1 cellular context compared by ENCODE assay signal in the genomic region with DNA sequence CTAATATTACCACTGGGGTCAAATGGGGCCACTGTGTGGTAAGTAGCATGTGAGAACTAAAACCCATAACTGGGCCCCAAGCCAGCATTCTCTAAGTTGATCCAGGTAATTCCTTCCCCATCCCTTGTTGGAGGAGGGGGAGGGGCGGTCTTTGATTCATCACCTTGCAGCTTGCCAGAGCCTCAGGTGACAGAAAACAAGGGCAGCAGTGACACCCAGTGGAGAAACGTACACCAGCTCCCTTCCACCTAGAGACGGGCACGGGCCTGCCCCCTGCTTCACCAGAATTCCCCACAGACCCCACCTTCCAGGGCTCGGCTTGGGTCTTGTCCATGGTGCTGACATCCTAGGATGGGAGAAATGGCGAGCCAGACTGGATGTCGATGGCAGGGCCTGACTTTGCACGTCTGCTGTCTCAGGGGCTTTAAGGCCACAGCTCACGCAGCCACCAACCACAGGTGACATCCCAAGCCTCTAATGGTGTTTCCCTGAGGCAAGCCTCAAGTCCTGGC.
A peak's percentile ranks its signal among the peaks of the same experiment; 100 is the strongest.
TF ChIP-seq lines count a peak whose summit lies in the region.

No MANE protein-coding gene starts in this region.

TF ChIP-seq in WTC11, 78 proteins besides CTCF, POLR2A, EP300 and RAD21 (continued from another document):
- TF ChIP-seq PREB (CRISPR knock-in tag; IDR thresholded peaks at IDR 0.05; ENCODE audit: borderline replicate concordance) (no peak), CREB1 (CRISPR knock-in tag; IDR thresholded peaks at IDR 0.05) (peak; percentile 90), MLX (CRISPR knock-in tag; IDR thresholded peaks at IDR 0.05) (0 out of 2 replicates have a peak, but pooled peaks have one; percentile 68), ATF1 (CRISPR knock-in tag; IDR thresholded peaks at IDR 0.05) (0 out of 2 replicates have a peak, but pooled peaks have one; percentile 79), ZNF671 (CRISPR knock-in tag; IDR thresholded peaks at IDR 0.05) (no peak), ZNF138 (CRISPR knock-in tag; conservative IDR thresholded peaks at IDR 0.05) (0 out of 2 replicates have a peak, but pooled peaks have one; percentile 13), ERG (CRISPR knock-in tag; IDR thresholded peaks at IDR 0.05) (peak; percentile 10; the same call in 1 of the 2 replicates), ZNF219 (CRISPR knock-in tag; IDR thresholded peaks at IDR 0.05; ENCODE audit: borderline replicate concordance) (no peak), TP53 (CRISPR knock-in tag; IDR thresholded peaks at IDR 0.05) (peak; percentile 78; the same call in 1 of the 2 replicates), GTF2I (CRISPR knock-in tag; conservative IDR thresholded peaks at IDR 0.05) (no peak), ZBTB21 (CRISPR knock-in tag; IDR thresholded peaks at IDR 0.05; ENCODE audit: borderline replicate concordance) (peak; percentile 75; the same call in 1 of the 2 replicates), ZNF317 (CRISPR knock-in tag; IDR thresholded peaks at IDR 0.05; ENCODE audit: borderline replicate concordance, low read depth) (0 out of 2 replicates have a peak, but pooled peaks have one; percentile 61), NR3C1 (CRISPR knock-in tag; conservative IDR thresholded peaks at IDR 0.05; ENCODE audit: low read depth) (0 out of 2 replicates have a peak, but pooled peaks have one; percentile 59), MYBL2 (CRISPR knock-in tag; IDR thresholded peaks at IDR 0.05) (peak; percentile 89), SMAD4 (CRISPR knock-in tag; IDR thresholded peaks at IDR 0.05) (no peak), ZNF423 (CRISPR knock-in tag; IDR thresholded peaks at IDR 0.05) (no peak), ZSCAN18 (CRISPR knock-in tag; IDR thresholded peaks at IDR 0.05) (no peak)
- TF ChIP-seq, protein P1, sequence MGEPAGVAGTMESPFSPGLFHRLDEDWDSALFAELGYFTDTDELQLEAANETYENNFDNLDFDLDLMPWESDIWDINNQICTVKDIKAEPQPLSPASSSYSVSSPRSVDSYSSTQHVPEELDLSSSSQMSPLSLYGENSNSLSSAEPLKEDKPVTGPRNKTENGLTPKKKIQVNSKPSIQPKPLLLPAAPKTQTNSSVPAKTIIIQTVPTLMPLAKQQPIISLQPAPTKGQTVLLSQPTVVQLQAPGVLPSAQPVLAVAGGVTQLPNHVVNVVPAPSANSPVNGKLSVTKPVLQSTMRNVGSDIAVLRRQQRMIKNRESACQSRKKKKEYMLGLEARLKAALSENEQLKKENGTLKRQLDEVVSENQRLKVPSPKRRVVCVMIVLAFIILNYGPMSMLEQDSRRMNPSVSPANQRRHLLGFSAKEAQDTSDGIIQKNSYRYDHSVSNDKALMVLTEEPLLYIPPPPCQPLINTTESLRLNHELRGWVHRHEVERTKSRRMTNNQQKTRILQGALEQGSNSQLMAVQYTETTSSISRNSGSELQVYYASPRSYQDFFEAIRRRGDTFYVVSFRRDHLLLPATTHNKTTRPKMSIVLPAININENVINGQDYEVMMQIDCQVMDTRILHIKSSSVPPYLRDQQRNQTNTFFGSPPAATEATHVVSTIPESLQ (CRISPR knock-in tag; IDR thresholded peaks at IDR 0.05), result no peak
- TF ChIP-seq, protein P2, sequence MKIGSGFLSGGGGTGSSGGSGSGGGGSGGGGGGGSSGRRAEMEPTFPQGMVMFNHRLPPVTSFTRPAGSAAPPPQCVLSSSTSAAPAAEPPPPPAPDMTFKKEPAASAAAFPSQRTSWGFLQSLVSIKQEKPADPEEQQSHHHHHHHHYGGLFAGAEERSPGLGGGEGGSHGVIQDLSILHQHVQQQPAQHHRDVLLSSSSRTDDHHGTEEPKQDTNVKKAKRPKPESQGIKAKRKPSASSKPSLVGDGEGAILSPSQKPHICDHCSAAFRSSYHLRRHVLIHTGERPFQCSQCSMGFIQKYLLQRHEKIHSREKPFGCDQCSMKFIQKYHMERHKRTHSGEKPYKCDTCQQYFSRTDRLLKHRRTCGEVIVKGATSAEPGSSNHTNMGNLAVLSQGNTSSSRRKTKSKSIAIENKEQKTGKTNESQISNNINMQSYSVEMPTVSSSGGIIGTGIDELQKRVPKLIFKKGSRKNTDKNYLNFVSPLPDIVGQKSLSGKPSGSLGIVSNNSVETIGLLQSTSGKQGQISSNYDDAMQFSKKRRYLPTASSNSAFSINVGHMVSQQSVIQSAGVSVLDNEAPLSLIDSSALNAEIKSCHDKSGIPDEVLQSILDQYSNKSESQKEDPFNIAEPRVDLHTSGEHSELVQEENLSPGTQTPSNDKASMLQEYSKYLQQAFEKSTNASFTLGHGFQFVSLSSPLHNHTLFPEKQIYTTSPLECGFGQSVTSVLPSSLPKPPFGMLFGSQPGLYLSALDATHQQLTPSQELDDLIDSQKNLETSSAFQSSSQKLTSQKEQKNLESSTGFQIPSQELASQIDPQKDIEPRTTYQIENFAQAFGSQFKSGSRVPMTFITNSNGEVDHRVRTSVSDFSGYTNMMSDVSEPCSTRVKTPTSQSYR (CRISPR knock-in tag; IDR thresholded peaks at IDR 0.05), result peak; percentile 95
- TF ChIP-seq, protein P3, sequence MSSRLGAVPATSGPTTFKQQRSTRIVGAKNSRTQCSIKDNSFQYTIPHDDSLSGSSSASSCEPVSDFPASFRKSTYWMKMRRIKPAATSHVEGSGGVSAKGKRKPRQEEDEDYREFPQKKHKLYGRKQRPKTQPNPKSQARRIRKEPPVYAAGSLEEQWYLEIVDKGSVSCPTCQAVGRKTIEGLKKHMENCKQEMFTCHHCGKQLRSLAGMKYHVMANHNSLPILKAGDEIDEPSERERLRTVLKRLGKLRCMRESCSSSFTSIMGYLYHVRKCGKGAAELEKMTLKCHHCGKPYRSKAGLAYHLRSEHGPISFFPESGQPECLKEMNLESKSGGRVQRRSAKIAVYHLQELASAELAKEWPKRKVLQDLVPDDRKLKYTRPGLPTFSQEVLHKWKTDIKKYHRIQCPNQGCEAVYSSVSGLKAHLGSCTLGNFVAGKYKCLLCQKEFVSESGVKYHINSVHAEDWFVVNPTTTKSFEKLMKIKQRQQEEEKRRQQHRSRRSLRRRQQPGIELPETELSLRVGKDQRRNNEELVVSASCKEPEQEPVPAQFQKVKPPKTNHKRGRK (CRISPR knock-in tag; IDR thresholded peaks at IDR 0.05; ENCODE audit: borderline replicate concordance), result 0 out of 2 replicates have a peak, but pooled peaks have one; percentile 45
- TF ChIP-seq, protein P4, sequence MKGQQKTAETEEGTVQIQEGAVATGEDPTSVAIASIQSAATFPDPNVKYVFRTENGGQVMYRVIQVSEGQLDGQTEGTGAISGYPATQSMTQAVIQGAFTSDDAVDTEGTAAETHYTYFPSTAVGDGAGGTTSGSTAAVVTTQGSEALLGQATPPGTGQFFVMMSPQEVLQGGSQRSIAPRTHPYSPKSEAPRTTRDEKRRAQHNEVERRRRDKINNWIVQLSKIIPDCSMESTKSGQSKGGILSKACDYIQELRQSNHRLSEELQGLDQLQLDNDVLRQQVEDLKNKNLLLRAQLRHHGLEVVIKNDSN (CRISPR knock-in tag; IDR thresholded peaks at IDR 0.05), result peak; percentile 27; the same call in 1 of the 2 replicates
